Comparison of ENCODE assay signal across 20 cellular contexts in genomic region chr17:76593338-76593737, GRCh38. TPM values are rescaled to one million over a fixed set of nuclear protein-coding genes. Genes with fewer than 3 reads are reported as not detected.
A peak's percentile ranks its signal among the peaks of the same experiment; 100 is the strongest.
DNase-seq lines count a peak whose midpoint lies in the region; ATAC-seq, FAIRE-seq and TF ChIP-seq lines count a peak whose summit lies in the region.
"Had no signal": no experiment of that assay in that cellular context is flagged by ENCODE, and none has a peak within 500 bp of the region (broad histone marks: within the 10 kb centered on the region; RNA-seq: fewer than 3 reads in every experiment).

No MANE protein-coding gene starts in this region.

- H3K9me3 Mint-ChIP-seq in type B pancreatic cell = no peaks in the 10 kb centered on the region
- H3K9me3 Mint-ChIP-seq: T-helper 1 cell treated with Interleukin-12 subunit alpha and Interleukin-12 subunit beta and Interleukin-4 antibody, amounts not matched to agents 30 μg/mL and 1 μg/mL, for 36 hours had no signal

- H3K27ac ChIP-seq in K562 (ENCODE audit: extremely low read depth, low read depth, low read length) = no peak overlapping the region
- H3K27ac ChIP-seq in right lobe of liver = no peak overlapping the region
- H3K27ac ChIP-seq: A549, colonic mucosa, pancreas, tibial artery had no signal

- no peaks in the 10 kb centered on the region for H3K9me1 ChIP-seq in K562 (ENCODE audit: control insufficient read depth, insufficient read depth, low read length)

- in situ Hi-C loops in K562 (cut with MboI) = no loop called here

- H3K4me1 ChIP-seq in K562 (replicated peaks in 1 of 2; ENCODE audit: control insufficient read depth in 2 of 2, insufficient read depth in 2 of 2, low read length in 2 of 2) (peaks cover 3 to 4% of the 10 kb centered on the region in 2 experiments; a peak in 4 of 5 replicates), right lobe of liver (peaks cover 0 to 17% (median 8%) of the 10 kb centered on the region in 4 donors)
- H3K4me1 ChIP-seq: A549, pancreas, tibial artery had no signal

- no peak overlapping the region for H3K4me3 Mint-ChIP-seq in type B pancreatic cell
- H3K4me3 Mint-ChIP-seq: T-helper 1 cell treated with Interleukin-12 subunit alpha and Interleukin-12 subunit beta and Interleukin-4 antibody, amounts not matched to agents 30 μg/mL and 1 μg/mL, for 36 hours had no signal

- H4K20me1 ChIP-seq in K562 (replicated peaks; ENCODE audit: control insufficient read depth, insufficient read depth, low read length) = no peaks in the 10 kb centered on the region

- BruUV-seq in K562 (replicated peaks; lab: Mats Ljungman, UMichigan) = no TSS peak

- peak; percentile 69 for FAIRE-seq in K562 (lab: Jason Lieb, UNC)
- FAIRE-seq: A549, GM12878, H1, pancreas had no signal

- H3K36me3 Mint-ChIP-seq in type B pancreatic cell = peaks cover 4% of the 10 kb centered on the region

- H3K27me3 ChIP-seq in K562 (ENCODE audit: control insufficient read depth in 2 of 2, insufficient read depth in 2 of 2, low read length in 2 of 2) (no peaks in the 10 kb centered on the region), right lobe of liver (no peaks in the 10 kb centered on the region), MG63 (no peaks in the 10 kb centered on the region)
- H3K27me3 ChIP-seq: colonic mucosa, pancreas had no signal

- H2AFZ ChIP-seq in K562 (ENCODE audit: low read depth, low read length) = peak overlapping the region; percentile 46; the same call in 1 of the 2 replicates

- WGBS in K562 (ENCODE audit: insufficient coverage, low coverage, missing lambda C conversion rate) = 49% methylated on average over 2 of the region's 2 CpGs
- WGBS in right lobe of liver (ENCODE audit: insufficient coverage, low coverage, low lambda C conversion rate, missing lambda C conversion rate) = 83% methylated on average over 1 of the region's 2 CpGs

- H3K4me1 Mint-ChIP-seq in type B pancreatic cell (ENCODE audit: unreplicated experiment) = peaks cover 25% of the 10 kb centered on the region

- peaks cover 10% of the 10 kb centered on the region for H3K27me3 Mint-ChIP-seq in type B pancreatic cell

- POLR2A ChIA-PET in K562 (lab: Yijun Ruan, JAX) = interaction anchor here (0.8 to 2.1 kb wide), 5 partner anchors 8 to 118 kb away, joined by 3 to 9 read pairs (median 5); no protein-coding TSS in a partner anchor

- H3K36me3 ChIP-seq in K562 (ENCODE audit: control insufficient read depth, insufficient read depth, low read length) = no peaks in the 10 kb centered on the region
- H3K36me3 ChIP-seq in right lobe of liver = no peaks in the 10 kb centered on the region
- no peaks in the 10 kb centered on the region for H3K36me3 ChIP-seq in MG63
- H3K36me3 ChIP-seq: colonic mucosa, pancreas, tibial artery had no signal

- peak; percentile 61; the same call in 2 of the 3 replicates for ATAC-seq in K562
- ATAC-seq in right lobe of liver = no peak
- ATAC-seq in GM18868 (IDR thresholded peaks at IDR 0.05; ENCODE audit: unreplicated experiment) = no peak
- ATAC-seq: GM12878, pancreas had no signal

- intact Hi-C loops in K562 (cut with micrococcal nuclease) (no loop called here), right lobe of liver (cut with DNase I) (no loop called here)

- no peak for TF ChIP-seq EP300 in K562 (IDR thresholded peaks at IDR 0.05; ENCODE audit: low read length)

- no peaks in the 10 kb centered on the region for H3K9me3 ChIP-seq in K562 (replicated peaks; ENCODE audit: control insufficient read depth, insufficient read depth, low read depth, low read length)
- no peaks in the 10 kb centered on the region for H3K9me3 ChIP-seq in right lobe of liver
- H3K9me3 ChIP-seq in MG63 = no peaks in the 10 kb centered on the region
- H3K9me3 ChIP-seq: A549, colonic mucosa, pancreas, tibial artery had no signal

- TF ChIP-seq POLR2A in K562 (conservative IDR thresholded peaks at IDR 0.05) = no peak
- TF ChIP-seq POLR2A in right lobe of liver (IDR thresholded peaks at IDR 0.05) = no peak

- TF ChIP-seq CTCF in K562 (IDR thresholded peaks at IDR 0.05 in 2 of 3, conservative IDR thresholded peaks at IDR 0.05 in 1 of 3; ENCODE audit: insufficient read depth in 2 of 3, low read depth in 1 of 3, low read length in 3 of 3) (no peak), type B pancreatic cell (conservative IDR thresholded peaks at IDR 0.05) (peak; percentile 18), right lobe of liver (IDR thresholded peaks at IDR 0.05) (no peak)

- H3K9ac ChIP-seq in K562 (ENCODE audit: insufficient read depth in 1 of 2, low read depth in 2 of 2, low read length in 2 of 2) = no peak overlapping the region

- H3K4me2 ChIP-seq in K562 (ENCODE audit: insufficient read depth, low read length) = no peak overlapping the region
- H3K4me2 ChIP-seq: A549 had no signal

- no peak for TF ChIP-seq RAD21 in K562 (CRISPR knock-in tag; conservative IDR thresholded peaks at IDR 0.05 in 1 of 2, IDR thresholded peaks at IDR 0.05 in 1 of 2)

- H3K4me3 ChIP-seq in K562 (no peak overlapping the region), right lobe of liver (no peak overlapping the region), MG63 (no peak overlapping the region)
- H3K4me3 ChIP-seq: A549, colonic mucosa, GM12878, pancreas, tibial artery had no signal

- H3K27ac Mint-ChIP-seq in type B pancreatic cell = no peak overlapping the region
- H3K27ac Mint-ChIP-seq: T-helper 1 cell treated with Interleukin-12 subunit alpha and Interleukin-12 subunit beta and Interleukin-4 antibody, amounts not matched to agents 30 μg/mL and 1 μg/mL, for 36 hours had no signal

- no peaks in the 10 kb centered on the region for H3K79me2 ChIP-seq in K562 (ENCODE audit: control insufficient read depth, insufficient read depth, low read length)

- DNase-seq in NCI-H510A treated with DMSO at 0.1 percent for 48 hours (lab: John Stamatoyannopoulos, UW) = peak; percentile 29
- no peak for DNase-seq in NCI-H510A (lab: John Stamatoyannopoulos, UW)
- peak; percentile 70 for DNase-seq in NCI-H2171 (lab: John Stamatoyannopoulos, UW)
- DNase-seq in K562 (ENCODE audit: extremely low read depth in 1 of 4, low spot score in 3 of 4) = no peak
- DNase-seq in type B pancreatic cell (ENCODE audit: extremely low spot score, unreplicated experiment) = no peak
- no peak for DNase-seq in right lobe of liver
- no peak for DNase-seq in MG63
- DNase-seq: activated CD4-positive, alpha-beta T cell treated with anti-CD3 and anti-CD28 coated beads for 48 hours; activated T-cell treated with anti-CD3 and anti-CD28 coated beads, Interleukin-2, amount 50 U/mL, for 48 hours; amygdala; Calu3; colonic mucosa; pancreas; tibial artery had no signal

- CTCF ChIA-PET in K562 (lab: Yijun Ruan, JAX; ENCODE audit: low intra/inter-chr PET ratio) = no interaction called here

RNA-seq across cellular contexts. Expression of gene ST6GALNAC2, which starts 7.7 kb away (rescaled TPM):
- not detected in 2 replicates for total RNA-seq in K562 (2011; cell fraction: chromatin; rRNA removed; ENCODE audit: low replicate concordance)
- total RNA-seq in K562 (2011; cell fraction: nucleolus; rRNA removed) = not detected in 2 replicates
- not detected in 2 replicates for total RNA-seq in K562 (2011; cell fraction: nucleoplasm; rRNA removed)
- total RNA-seq in K562 (2014; rRNA removed) (not detected in 2 replicates), K562 (2014; rRNA removed; fragmentation: Illumina TruSeq; extraction: Trizol) (not detected in 2 replicates), K562 (2015; rRNA removed; fragmentation: Illumina TruSeq; extraction: Trizol) (not detected in 2 replicates), K562 (2021) (not detected in 2 replicates), type B pancreatic cell (ENCODE audit: low replicate concordance) (4.3 and 10.4 TPM in 2 replicates), right lobe of liver (1 to 10 TPM in 5 of 6 experiments, under 1 TPM in 1; 0.81 to 5.0 (median 2.3) TPM)
- polyA plus RNA-seq in K562 (2011; rRNA removed) (not detected in 2 replicates), K562 (2014; fragmentation: Illumina TruSeq; extraction: Trizol) (0.18 TPM in 1 of 2 replicates, not detected in the other), K562 (2014; fragmentation: Nextera tagmentation; extraction: Ambion mirVana) (not detected), K562 (2014; rRNA removed) (not detected in 2 replicates)
- not detected in 2 replicates for polyA plus RNA-seq in K562 (2011; cell fraction: cytosol; rRNA removed)
- polyA plus RNA-seq in K562 (2011; cell fraction: nucleus; rRNA removed) = not detected in 2 replicates
- not detected in 2 replicates for polyA plus RNA-seq in K562 (2012)
- not detected in 2 replicates for polyA minus RNA-seq in K562 (2011; rRNA and poly(A)+ RNA removed)
- not detected in 2 replicates for polyA minus RNA-seq in K562 (2011; cell fraction: cytosol; rRNA and poly(A)+ RNA removed)
- polyA minus RNA-seq in K562 (2011; cell fraction: nucleus; rRNA and poly(A)+ RNA removed) = not detected in 2 replicates
- 0.15 and 0.30 TPM in 2 replicates for total RNA-seq in MG63 (2014; rRNA removed; shearing (Covaris generic); ENCODE audit: low replicate concordance)
- total RNA-seq: H1, OCI-LY7 had no signal

RNA-seq across cellular contexts. Expression of gene ST6GALNAC1, which starts 50.2 kb away (rescaled TPM):
- total RNA-seq in K562 (2011; cell fraction: chromatin; rRNA removed; ENCODE audit: low replicate concordance) = 78.1 and 101 TPM in 2 replicates
- total RNA-seq in K562 (2011; cell fraction: nucleolus; rRNA removed) = 67.5 and 71.5 TPM in 2 replicates
- total RNA-seq in K562 (2011; cell fraction: nucleoplasm; rRNA removed) = 66.0 and 71.4 TPM in 2 replicates
- total RNA-seq in K562 (2014; rRNA removed) = 43.4 and 54.9 TPM in 2 replicates
- total RNA-seq in K562 (2014; rRNA removed; fragmentation: Illumina TruSeq; extraction: Trizol) = 47.3 and 50.5 TPM in 2 replicates
- total RNA-seq in K562 (2015; rRNA removed; fragmentation: Illumina TruSeq; extraction: Trizol) = 20.6 and 21.4 TPM in 2 replicates
- 42.9 and 53.1 TPM in 2 replicates for total RNA-seq in K562 (2021)
- 34.7 and 40.1 TPM in 2 replicates for polyA plus RNA-seq in K562 (2011; rRNA removed)
- polyA plus RNA-seq in K562 (2011; cell fraction: cytosol; rRNA removed) = 35.5 and 41.2 TPM in 2 replicates
- 54.0 and 74.4 TPM in 2 replicates for polyA plus RNA-seq in K562 (2011; cell fraction: nucleus; rRNA removed)
- polyA plus RNA-seq in K562 (2012) = 30.1 and 68.3 TPM in 2 replicates
- polyA plus RNA-seq in K562 (2014; fragmentation: Illumina TruSeq; extraction: Trizol) = 62.4 and 68.4 TPM in 2 replicates
- polyA plus RNA-seq in K562 (2014; fragmentation: Nextera tagmentation; extraction: Ambion mirVana) = 10 to 100 TPM; 50.4 to 62.9 TPM
- polyA plus RNA-seq in K562 (2014; rRNA removed) = 49.1 and 56.0 TPM in 2 replicates
- polyA minus RNA-seq in K562 (2011; rRNA and poly(A)+ RNA removed) = 31.5 and 36.3 TPM in 2 replicates
- 14.5 and 27.7 TPM in 2 replicates for polyA minus RNA-seq in K562 (2011; cell fraction: cytosol; rRNA and poly(A)+ RNA removed)
- 20.6 and 35.8 TPM in 2 replicates for polyA minus RNA-seq in K562 (2011; cell fraction: nucleus; rRNA and poly(A)+ RNA removed)
- 10.3 and 17.3 TPM in 2 replicates for total RNA-seq in type B pancreatic cell (ENCODE audit: low replicate concordance)
- 1 to 10 TPM in 1 of 6 experiments, under 1 TPM in 2, not detected in 3; 0.42 to 1.4 (median 0.62) TPM for total RNA-seq in right lobe of liver
- total RNA-seq in MG63 (2014; rRNA removed; shearing (Covaris generic); ENCODE audit: low replicate concordance) = not detected in 2 replicates
- total RNA-seq: H1, OCI-LY7 had no signal
- polyA plus RNA-seq: GM12878, H1 had no signal

RNA-seq across cellular contexts. Expression of gene PRCD, which starts 53.5 kb away (rescaled TPM):
- 0.14 TPM in 1 of 2 replicates, not detected in the other for total RNA-seq in K562 (2011; cell fraction: chromatin; rRNA removed; ENCODE audit: low replicate concordance)
- total RNA-seq in K562 (2011; cell fraction: nucleolus; rRNA removed) = not detected in 2 replicates
- total RNA-seq in K562 (2011; cell fraction: nucleoplasm; rRNA removed) = not detected in 2 replicates
- not detected in 2 replicates for total RNA-seq in K562 (2014; rRNA removed)
- not detected in 2 replicates for total RNA-seq in K562 (2014; rRNA removed; fragmentation: Illumina TruSeq; extraction: Trizol)
- not detected in 2 replicates for total RNA-seq in K562 (2015; rRNA removed; fragmentation: Illumina TruSeq; extraction: Trizol)
- 0.27 TPM in 1 of 2 replicates, not detected in the other for total RNA-seq in K562 (2021)
- polyA plus RNA-seq in K562 (2011; rRNA removed) = 0.20 and 0.39 TPM in 2 replicates
- not detected in 2 replicates for polyA plus RNA-seq in K562 (2011; cell fraction: cytosol; rRNA removed)
- 0.10 and 0.13 TPM in 2 replicates for polyA plus RNA-seq in K562 (2011; cell fraction: nucleus; rRNA removed)
- polyA plus RNA-seq in K562 (2012) = 0.26 and 0.65 TPM in 2 replicates
- polyA plus RNA-seq in K562 (2014; fragmentation: Illumina TruSeq; extraction: Trizol) = not detected in 2 replicates
- polyA plus RNA-seq in K562 (2014; fragmentation: Nextera tagmentation; extraction: Ambion mirVana) = under 1 TPM in 1 of 2 experiments, not detected in 1; 0.25 TPM
- polyA plus RNA-seq in K562 (2014; rRNA removed) = 0.21 TPM in 1 of 2 replicates, not detected in the other
- polyA minus RNA-seq in K562 (2011; rRNA and poly(A)+ RNA removed) = 0.07 TPM in 1 of 2 replicates, not detected in the other
- not detected in 2 replicates for polyA minus RNA-seq in K562 (2011; cell fraction: cytosol; rRNA and poly(A)+ RNA removed)
- not detected in 2 replicates for polyA minus RNA-seq in K562 (2011; cell fraction: nucleus; rRNA and poly(A)+ RNA removed)
- total RNA-seq in type B pancreatic cell (ENCODE audit: low replicate concordance) = 0.33 and 3.3 TPM in 2 replicates
- total RNA-seq in right lobe of liver = 1 to 10 TPM in 1 of 6 experiments, under 1 TPM in 2, not detected in 3; 0.12 to 1.3 (median 0.22) TPM
- 1.2 TPM in 1 of 2 replicates, not detected in the other for total RNA-seq in MG63 (2014; rRNA removed; shearing (Covaris generic); ENCODE audit: low replicate concordance)
- total RNA-seq: Calu3 had no signal
- polyA plus RNA-seq: A549 had no signal

RNA-seq across cellular contexts. Expression of gene CYGB, which starts 55.8 kb away (rescaled TPM):
- 0.84 TPM in 1 of 2 replicates, not detected in the other for total RNA-seq in K562 (2011; cell fraction: chromatin; rRNA removed; ENCODE audit: low replicate concordance)
- total RNA-seq in K562 (2011; cell fraction: nucleolus; rRNA removed) = 0.66 TPM in 1 of 2 replicates, not detected in the other
- 1.2 TPM in 1 of 2 replicates, not detected in the other for total RNA-seq in K562 (2011; cell fraction: nucleoplasm; rRNA removed)
- total RNA-seq in K562 (2014; rRNA removed) (0.95 TPM in 1 of 2 replicates, not detected in the other), K562 (2014; rRNA removed; fragmentation: Illumina TruSeq; extraction: Trizol) (0.16 TPM in 1 of 2 replicates, not detected in the other), K562 (2015; rRNA removed; fragmentation: Illumina TruSeq; extraction: Trizol) (not detected in 2 replicates), K562 (2021) (0.13 and 0.24 TPM in 2 replicates), type B pancreatic cell (ENCODE audit: low replicate concordance) (2.5 and 10.0 TPM in 2 replicates), right lobe of liver (1 to 10 TPM; 1.8 to 4.1 (median 3.1) TPM)
- polyA plus RNA-seq in K562 (2011; rRNA removed) (0.05 and 0.08 TPM in 2 replicates), K562 (2014; fragmentation: Illumina TruSeq; extraction: Trizol) (0.54 TPM in 1 of 2 replicates, not detected in the other), K562 (2014; fragmentation: Nextera tagmentation; extraction: Ambion mirVana) (not detected), K562 (2014; rRNA removed) (0.11 and 0.12 TPM in 2 replicates)
- polyA plus RNA-seq in K562 (2011; cell fraction: cytosol; rRNA removed) = 0.18 and 0.40 TPM in 2 replicates
- polyA plus RNA-seq in K562 (2011; cell fraction: nucleus; rRNA removed) = 0.20 and 0.38 TPM in 2 replicates
- 0.09 and 0.24 TPM in 2 replicates for polyA plus RNA-seq in K562 (2012)
- polyA minus RNA-seq in K562 (2011; rRNA and poly(A)+ RNA removed) = not detected in 2 replicates
- not detected in 2 replicates for polyA minus RNA-seq in K562 (2011; cell fraction: cytosol; rRNA and poly(A)+ RNA removed)
- not detected in 2 replicates for polyA minus RNA-seq in K562 (2011; cell fraction: nucleus; rRNA and poly(A)+ RNA removed)
- total RNA-seq in MG63 (2014; rRNA removed; shearing (Covaris generic); ENCODE audit: low replicate concordance) = 7.6 and 14.0 TPM in 2 replicates
- total RNA-seq: Calu3 had no signal
- polyA plus RNA-seq: GM12878 had no signal

Comparison
In these comparisons a context has a peak if more than half of its experiments do, and no peak if none do; other contexts are left out.
1. DNase-seq: peak in NCI-H510A treated with DMSO at 0.1 percent for 48 hours (single experiment) and NCI-H2171 (single experiment); none in NCI-H510A (single experiment), K562 (0 of 4), type B pancreatic cell (single experiment), right lobe of liver (0 of 3) and MG63 (single experiment).